25 cellular contexts compared by ENCODE assay signal in the genomic region with DNA sequence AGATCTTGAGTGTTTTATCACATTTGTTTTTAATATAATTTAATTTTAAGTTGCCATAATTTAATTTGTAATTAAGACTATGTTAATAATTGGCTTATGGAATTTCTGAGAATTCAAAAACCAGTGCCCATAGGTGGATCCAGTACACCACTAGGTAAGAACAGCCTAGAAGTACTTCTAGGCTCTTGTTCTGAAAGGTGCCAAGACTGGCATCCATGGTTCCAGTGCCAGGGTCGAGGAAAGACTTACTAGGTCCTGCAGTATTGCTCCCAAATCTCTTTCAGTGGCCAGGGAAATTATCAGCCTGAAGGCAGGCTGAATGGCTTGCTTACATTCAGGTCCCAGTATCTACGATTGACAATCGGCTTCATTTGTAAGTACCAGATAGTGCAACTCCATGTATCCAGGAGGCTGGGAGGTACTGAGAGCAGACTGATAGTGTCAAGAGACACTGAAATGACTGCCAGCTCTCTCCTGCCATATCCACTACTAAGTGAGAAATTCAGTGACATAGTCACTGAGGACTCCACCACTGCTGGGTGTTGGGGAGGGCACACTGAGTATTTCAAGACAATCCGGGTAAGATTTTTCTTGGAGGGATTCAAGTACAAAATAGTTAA.
DNase-seq lines count a peak whose midpoint lies in the region; ATAC-seq, FAIRE-seq and TF ChIP-seq lines count a peak whose summit lies in the region.
"Had no signal": no experiment of that assay in that cellular context is flagged by ENCODE, and none has a peak within 500 bp of the region (broad histone marks: within the 10 kb centered on the region; RNA-seq: fewer than 3 reads in every experiment).

No MANE protein-coding gene starts in this region.

- H3K36me3 Mint-ChIP-seq in natural killer cell, result no peaks in the 10 kb centered on the region
- no peaks in the 10 kb centered on the region for H3K36me3 Mint-ChIP-seq in progenitor cell of endocrine pancreas (ENCODE audit: insufficient read depth)

- no peaks in the 10 kb centered on the region for H4K20me1 ChIP-seq in HepG2 (ENCODE audit: insufficient read depth, low read length)

- TF ChIP-seq EP300 in HepG2 (IDR thresholded peaks at IDR 0.05; ENCODE audit: low read depth in 2 of 2, low read length in 2 of 2) (no peak), HepG2 (CRISPR knock-in tag; IDR thresholded peaks at IDR 0.05; ENCODE audit: borderline replicate concordance) (no peak)

- H3K4me3 Mint-ChIP-seq in natural killer cell, result no peak overlapping the region
- H3K4me3 Mint-ChIP-seq in progenitor cell of endocrine pancreas (ENCODE audit: low read depth), result no peak overlapping the region

- H3K4me1 ChIP-seq in liver (ENCODE audit: control insufficient read depth in 4 of 4, insufficient read depth in 4 of 4, low read length in 3 of 4), result peaks cover 6 to 56% (median 40%) of the 10 kb centered on the region in 4 donors
- H3K4me1 ChIP-seq in HepG2 (ENCODE audit: insufficient read depth, low read length), result peaks cover 22% of the 10 kb centered on the region
- H3K4me1 ChIP-seq in right atrium auricular region, result peaks cover 0 to 15% of the 10 kb centered on the region in 2 donors
- peaks cover 7% of the 10 kb centered on the region for H3K4me1 ChIP-seq in prostate gland (replicated peaks)

- H3K79me2 ChIP-seq in HepG2 (ENCODE audit: insufficient read depth, low read length), result no peaks in the 10 kb centered on the region

- in situ Hi-C loops in HepG2 (cut with HindIII; ENCODE audit: extremely low pct_ligation_motif_present, low pct_unique_long_range_greater_than_20kb), result loop anchor here (25.0 kb wide), 1 partner anchor 735 kb away; the partner anchor contains the start of gene OXCT1

- no peak overlapping the region for H3K27ac Mint-ChIP-seq in natural killer cell
- no peak overlapping the region for H3K27ac Mint-ChIP-seq in progenitor cell of endocrine pancreas

- no peaks in the 10 kb centered on the region for H3K36me3 ChIP-seq in liver (ENCODE audit: control insufficient read depth in 4 of 4, insufficient read depth in 3 of 4, low read depth in 1 of 4, low read length in 3 of 4)
- H3K36me3 ChIP-seq in HepG2 (replicated peaks in 1 of 2; ENCODE audit: control insufficient read depth in 1 of 2, insufficient read depth in 2 of 2, low read length in 2 of 2), result no peaks in the 10 kb centered on the region
- no peaks in the 10 kb centered on the region for H3K36me3 ChIP-seq in right atrium auricular region
- H3K36me3 ChIP-seq in prostate gland, result no peaks in the 10 kb centered on the region
- H3K36me3 ChIP-seq: MG63 had no signal

- POLR2A ChIA-PET in HepG2 (lab: Yijun Ruan, JAX), result no interaction called here

- no peak overlapping the region for H2AFZ ChIP-seq in HepG2 (ENCODE audit: low read length)

- TF ChIP-seq CTCF in liver (IDR thresholded peaks at IDR 0.05; ENCODE audit: low read depth, low read length, missing input control), result no peak
- TF ChIP-seq CTCF in HepG2 (CRISPR knock-in tag; IDR thresholded peaks at IDR 0.05), result no peak
- no peak for TF ChIP-seq CTCF in right atrium auricular region (IDR thresholded peaks at IDR 0.05)
- no peak for TF ChIP-seq CTCF in prostate gland (IDR thresholded peaks at IDR 0.05)
- no peak for TF ChIP-seq CTCF in natural killer cell (IDR thresholded peaks at IDR 0.05)
- no peak for TF ChIP-seq CTCF in progenitor cell of endocrine pancreas (IDR thresholded peaks at IDR 0.05; ENCODE audit: unreplicated experiment)

- no TSS peak for BruUV-seq in HepG2 (replicated peaks; lab: Mats Ljungman, UMichigan)

- H3K4me2 ChIP-seq in HepG2 (ENCODE audit: low read depth, low read length), result no peak overlapping the region

- H3K9me3 Mint-ChIP-seq in natural killer cell (no peaks in the 10 kb centered on the region), progenitor cell of endocrine pancreas (ENCODE audit: low read depth) (no peaks in the 10 kb centered on the region)

- no peak for TF ChIP-seq POLR2A in HepG2 (IDR thresholded peaks at IDR 0.05; ENCODE audit: insufficient read depth in 1 of 2, low read depth in 2 of 2, low read length in 2 of 2)
- TF ChIP-seq POLR2A in prostate gland (IDR thresholded peaks at IDR 0.05), result no peak

- peaks cover under 1 to 13% of the 10 kb centered on the region in 2 donors for H3K27me3 Mint-ChIP-seq in natural killer cell (ENCODE audit: low read depth in 2 of 2)
- no peaks in the 10 kb centered on the region for H3K27me3 Mint-ChIP-seq in progenitor cell of endocrine pancreas

- H3K9me3 ChIP-seq in liver (ENCODE audit: control insufficient read depth in 4 of 4, low read length in 3 of 4) (no peaks in the 10 kb centered on the region), HepG2 (ENCODE audit: low read length) (no peaks in the 10 kb centered on the region), right atrium auricular region (no peaks in the 10 kb centered on the region), prostate gland (no peaks in the 10 kb centered on the region)
- H3K9me3 ChIP-seq: MG63 had no signal

- H3K9ac ChIP-seq in liver (ENCODE audit: low read depth in 1 of 2, low read length in 2 of 2), result peak overlapping the region in 1 of 2 donors; percentile 31
- H3K9ac ChIP-seq in HepG2 (ENCODE audit: insufficient read depth, low read depth, low read length), result no peak overlapping the region

- intact Hi-C loops in HepG2 (cut with micrococcal nuclease; ENCODE audit: unreplicated experiment) (loop anchor here (10.0 kb wide), 1 partner anchor 287 kb away; no protein-coding TSS in a partner anchor), prostate gland (cut with DNase I) (no loop called here), natural killer cell (cut with micrococcal nuclease) (no loop called here)

- WGBS in liver, result 66% methylated on average over 4 of the region's 4 CpGs
- 63% methylated on average over 4 of the region's 4 CpGs for WGBS in HepG2 (ENCODE audit: low lambda C conversion rate)
- 94% methylated on average over 4 of the region's 4 CpGs for WGBS in prostate gland

- CTCF ChIA-PET in HepG2 (lab: Yijun Ruan, JAX; ENCODE audit: low intra/inter-chr PET ratio, low total read pairs), result no interaction called here

- DNase-seq in HepG2 (ENCODE audit: low spot score), result no peak
- no peak for DNase-seq in right atrium auricular region (ENCODE audit: low spot score)
- DNase-seq in prostate gland (ENCODE audit: low spot score), result no peak
- DNase-seq in natural killer cell, result no peak
- DNase-seq in progenitor cell of endocrine pancreas (ENCODE audit: low spot score, unreplicated experiment), result no peak
- DNase-seq: Calu3; DMS79 treated with DMSO at 0.1 percent for 48 hours; GF-D8; HCEC 1CT; KBM-7; MG63; NCI-H1105 treated with DMSO at 0.1 percent for 48 hours; NCI-H146; NCI-H1930; NCI-H2107; NCI-H446; NCI-H526; NCI-H82; NK-92 treated with Interleukin-12 subunit alpha and Interleukin-12 subunit beta, amount 100 ng/mL, for 24 hours; SHP77 had no signal

- peak overlapping the region; percentile 76 to 77 for H3K27ac ChIP-seq in liver (ENCODE audit: low read depth in 1 of 2, low read length in 2 of 2)
- no peak overlapping the region for H3K27ac ChIP-seq in HepG2 (ENCODE audit: extremely low read length, insufficient read depth, low read length)
- peak overlapping the region; percentile 29 to 50 for H3K27ac ChIP-seq in right atrium auricular region
- H3K27ac ChIP-seq in prostate gland, result peak overlapping the region; percentile 7 to 45

- ATAC-seq in HepG2 (no peak), natural killer cell (no peak), HG03469 (IDR thresholded peaks at IDR 0.05; ENCODE audit: unreplicated experiment) (no peak)
- ATAC-seq: PC-3 had no signal

- H3K27me3 ChIP-seq in liver (ENCODE audit: control insufficient read depth in 4 of 4, insufficient read depth in 4 of 4, low read length in 3 of 4), result no peaks in the 10 kb centered on the region
- H3K27me3 ChIP-seq in HepG2 (ENCODE audit: control insufficient read depth in 1 of 2, insufficient read depth in 2 of 2, low read length in 2 of 2), result 0 out of 5 replicates have a peak, but pooled peaks cover 0 to 1% of the 10 kb centered on the region in 2 experiments
- H3K27me3 ChIP-seq in right atrium auricular region, result no peaks in the 10 kb centered on the region
- no peaks in the 10 kb centered on the region for H3K27me3 ChIP-seq in prostate gland (replicated peaks; ENCODE audit: insufficient read depth)
- H3K27me3 ChIP-seq: MG63 had no signal

- TF ChIP-seq RAD21 in liver (IDR thresholded peaks at IDR 0.05) (no peak), HepG2 (CRISPR knock-in tag; IDR thresholded peaks at IDR 0.05) (no peak)

- H3K4me1 Mint-ChIP-seq in natural killer cell (peaks cover 0 to 6% of the 10 kb centered on the region in 2 donors), progenitor cell of endocrine pancreas (ENCODE audit: low read depth) (peaks cover 8% of the 10 kb centered on the region)

- FAIRE-seq in HepG2 (lab: Jason Lieb, UNC), result no peak
- FAIRE-seq: GM12891, H1 had no signal

- H3K4me3 ChIP-seq in liver (ENCODE audit: low read depth in 1 of 3, low read length in 3 of 3) (no peak overlapping the region), HepG2 (replicated peaks in 1 of 3; ENCODE audit: insufficient read depth in 1 of 3, low read depth in 2 of 3, low read length in 3 of 3) (no peak overlapping the region), right atrium auricular region (no peak overlapping the region), prostate gland (no peak overlapping the region)
- H3K4me3 ChIP-seq: MG63 had no signal

TF ChIP-seq in HepG2, 621 proteins besides CTCF, POLR2A, EP300 and RAD21 (continues in another document):
- TF ChIP-seq ZNF891 (CRISPR knock-in tag; IDR thresholded peaks at IDR 0.05), result no peak
- TF ChIP-seq, protein P1, sequence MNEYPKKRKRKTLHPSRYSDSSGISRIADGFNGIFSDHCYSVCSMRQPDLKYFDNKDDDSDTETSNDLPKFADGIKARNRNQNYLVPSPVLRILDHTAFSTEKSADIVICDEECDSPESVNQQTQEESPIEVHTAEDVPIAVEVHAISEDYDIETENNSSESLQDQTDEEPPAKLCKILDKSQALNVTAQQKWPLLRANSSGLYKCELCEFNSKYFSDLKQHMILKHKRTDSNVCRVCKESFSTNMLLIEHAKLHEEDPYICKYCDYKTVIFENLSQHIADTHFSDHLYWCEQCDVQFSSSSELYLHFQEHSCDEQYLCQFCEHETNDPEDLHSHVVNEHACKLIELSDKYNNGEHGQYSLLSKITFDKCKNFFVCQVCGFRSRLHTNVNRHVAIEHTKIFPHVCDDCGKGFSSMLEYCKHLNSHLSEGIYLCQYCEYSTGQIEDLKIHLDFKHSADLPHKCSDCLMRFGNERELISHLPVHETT (CRISPR knock-in tag; conservative IDR thresholded peaks at IDR 0.05), result no peak
- TF ChIP-seq SETDB1 (CRISPR knock-in tag; IDR thresholded peaks at IDR 0.05; ENCODE audit: borderline replicate concordance), result no peak
- no peak for TF ChIP-seq SRSF9 (IDR thresholded peaks at IDR 0.05; ENCODE audit: borderline replicate concordance, insufficient read depth, low read depth, low read length, poor library complexity, severe bottlenecking)
